9 cellular contexts compared by ENCODE assay signal in genomic region chr6:14664112-14664592, GRCh38.
A peak's percentile ranks its signal among the peaks of the same experiment; 100 is the strongest.
DNase-seq lines count a peak whose midpoint lies in the region; ATAC-seq and TF ChIP-seq lines count a peak whose summit lies in the region.
"Had no signal": no experiment of that assay in that cellular context is flagged by ENCODE, and none has a peak within 500 bp of the region (broad histone marks: within the 10 kb centered on the region; RNA-seq: fewer than 3 reads in every experiment).

No MANE protein-coding gene starts in this region.

- no peak for ATAC-seq in SK-N-SH treated with all-trans-retinoic acid at 6 μM for 48 hours
- peak; percentile 64 for ATAC-seq in HG02678 (IDR thresholded peaks at IDR 0.05; ENCODE audit: unreplicated experiment)
- no peak for ATAC-seq in RWPE2 (ENCODE audit: low read depth)

- no peak for TF ChIP-seq CTCF in SK-N-SH (IDR thresholded peaks at IDR 0.05)
- no peak for TF ChIP-seq CTCF in RWPE2 (IDR thresholded peaks at IDR 0.05; ENCODE audit: poor library complexity, severe bottlenecking)

- H3K27me3 ChIP-seq in SK-N-SH (ENCODE audit: insufficient read depth): no peaks in the 10 kb centered on the region
- H3K27me3 ChIP-seq in RWPE2 (ENCODE audit: insufficient read depth, poor library complexity, severe bottlenecking): no peaks in the 10 kb centered on the region
- H3K27me3 ChIP-seq: sigmoid colon had no signal

- H3F3A ChIP-seq in SK-N-SH (replicated peaks; ENCODE audit: insufficient read depth): no peaks in the 10 kb centered on the region

- H3K4me1 ChIP-seq in SK-N-SH (ENCODE audit: control insufficient read depth in 1 of 2, insufficient read depth in 2 of 2, low read depth in 1 of 2, low read length in 1 of 2): peaks cover 0 to 7% of the 10 kb centered on the region in 2 experiments; a peak in 1 of 4 replicates
- peaks cover 25% of the 10 kb centered on the region for H3K4me1 ChIP-seq in RWPE2 (ENCODE audit: insufficient read depth, poor library complexity, severe bottlenecking)

- H3K9me3 ChIP-seq in SK-N-SH (no peaks in the 10 kb centered on the region), RWPE2 (ENCODE audit: severe bottlenecking) (no peaks in the 10 kb centered on the region)
- H3K9me3 ChIP-seq: sigmoid colon had no signal

- no peak overlapping the region for H3K4me2 ChIP-seq in SK-N-SH

- TF ChIP-seq RAD21 in SK-N-SH (IDR thresholded peaks at IDR 0.05; ENCODE audit: low read length): no peak

- 60% methylated on average over 4 of the region's 6 CpGs for WGBS in SK-N-SH (ENCODE audit: low lambda C conversion rate)

- no peak overlapping the region for H3K9ac ChIP-seq in SK-N-SH

- no peaks in the 10 kb centered on the region for H3K9me2 ChIP-seq in SK-N-SH

- peak; percentile 20 for DNase-seq in SK-N-SH
- DNase-seq in RWPE2 (ENCODE audit: low spot score): no peak
- peak; percentile 17 for DNase-seq in non-pigmented ciliary epithelial cell (ENCODE audit: low read depth)
- no peak for DNase-seq in HuH-7.5 (ENCODE audit: low spot score)
- DNase-seq in CD1c-positive myeloid dendritic cell (ENCODE audit: extremely low spot score): no peak
- no peak for DNase-seq in GOT3 (lab: John Stamatoyannopoulos, UW)
- DNase-seq: sigmoid colon had no signal

- no peaks in the 10 kb centered on the region for H4K20me1 ChIP-seq in SK-N-SH (ENCODE audit: insufficient read depth)

- CTCF ChIA-PET in SK-N-SH (lab: Yijun Ruan, JAX): no interaction called here

- no peak overlapping the region for H3K4me3 ChIP-seq in SK-N-SH (ENCODE audit: low read depth in 2 of 2, low read length in 1 of 2)
- no peak overlapping the region for H3K4me3 ChIP-seq in RWPE2 (ENCODE audit: severe bottlenecking)
- H3K4me3 ChIP-seq: sigmoid colon had no signal

- POLR2A ChIA-PET in SK-N-SH (lab: Yijun Ruan, JAX): no interaction called here

- H3K79me2 ChIP-seq in SK-N-SH (ENCODE audit: insufficient read depth): no peaks in the 10 kb centered on the region

- TF ChIP-seq EP300 in SK-N-SH (IDR thresholded peaks at IDR 0.05; ENCODE audit: borderline replicate concordance in 1 of 2, low read depth in 1 of 2, low read length in 1 of 2): no peak

- no peak overlapping the region for H2AFZ ChIP-seq in SK-N-SH (ENCODE audit: low read depth)

- H3K36me3 ChIP-seq in SK-N-SH (replicated peaks in 1 of 2; ENCODE audit: control insufficient read depth in 1 of 2, insufficient read depth in 2 of 2, low read length in 1 of 2) (no peaks in the 10 kb centered on the region), RWPE2 (ENCODE audit: low read depth) (no peaks in the 10 kb centered on the region)
- H3K36me3 ChIP-seq: sigmoid colon had no signal

- H3K27ac ChIP-seq in SK-N-SH (ENCODE audit: low read depth in 2 of 2, low read length in 1 of 2) (no peak overlapping the region), RWPE2 (ENCODE audit: poor library complexity, severe bottlenecking) (peak overlapping the region; percentile 72)
- H3K27ac ChIP-seq: sigmoid colon had no signal

TF ChIP-seq in SK-N-SH, 30 proteins besides CTCF, POLR2A, EP300 and RAD21 (continues in another document):
- no peak for TF ChIP-seq CHD2 (IDR thresholded peaks at IDR 0.05; ENCODE audit: low read length, partially characterized antibody)
- TF ChIP-seq ELF1 (IDR thresholded peaks at IDR 0.05): no peak
- no peak for TF ChIP-seq RFX5 (IDR thresholded peaks at IDR 0.05; ENCODE audit: low read length)
- TF ChIP-seq RXRA (IDR thresholded peaks at IDR 0.05; ENCODE audit: borderline replicate concordance, low read depth): no peak
- TF ChIP-seq FOSL2 (IDR thresholded peaks at IDR 0.05; ENCODE audit: borderline replicate concordance, low read depth): no peak
- TF ChIP-seq NFIC (IDR thresholded peaks at IDR 0.05; ENCODE audit: borderline replicate concordance): no peak
- no peak for TF ChIP-seq MXI1 (IDR thresholded peaks at IDR 0.05; ENCODE audit: low read depth, low read length)
- TF ChIP-seq JUND (IDR thresholded peaks at IDR 0.05): no peak
- TF ChIP-seq RCOR1 (IDR thresholded peaks at IDR 0.05; ENCODE audit: low read length): no peak
- TF ChIP-seq SIN3A (IDR thresholded peaks at IDR 0.05; ENCODE audit: borderline replicate concordance, low read depth, low read length): no peak
- TF ChIP-seq POLR2AphosphoS5 (IDR thresholded peaks at IDR 0.05; ENCODE audit: low read depth, low read length): no peak
- TF ChIP-seq ZBTB33 (IDR thresholded peaks at IDR 0.05; ENCODE audit: borderline replicate concordance, low read depth): no peak
- no peak for TF ChIP-seq YY1 (IDR thresholded peaks at IDR 0.05; ENCODE audit: low read depth)
- no peak for TF ChIP-seq USF2 (IDR thresholded peaks at IDR 0.05; ENCODE audit: borderline replicate concordance, low read depth, low read length)

TF ChIP-seq in SK-N-SH treated with all-trans-retinoic acid at 6 μM for 48 hours, 23 proteins besides CTCF, POLR2A, EP300 and RAD21:
- TF ChIP-seq, protein P1, sequence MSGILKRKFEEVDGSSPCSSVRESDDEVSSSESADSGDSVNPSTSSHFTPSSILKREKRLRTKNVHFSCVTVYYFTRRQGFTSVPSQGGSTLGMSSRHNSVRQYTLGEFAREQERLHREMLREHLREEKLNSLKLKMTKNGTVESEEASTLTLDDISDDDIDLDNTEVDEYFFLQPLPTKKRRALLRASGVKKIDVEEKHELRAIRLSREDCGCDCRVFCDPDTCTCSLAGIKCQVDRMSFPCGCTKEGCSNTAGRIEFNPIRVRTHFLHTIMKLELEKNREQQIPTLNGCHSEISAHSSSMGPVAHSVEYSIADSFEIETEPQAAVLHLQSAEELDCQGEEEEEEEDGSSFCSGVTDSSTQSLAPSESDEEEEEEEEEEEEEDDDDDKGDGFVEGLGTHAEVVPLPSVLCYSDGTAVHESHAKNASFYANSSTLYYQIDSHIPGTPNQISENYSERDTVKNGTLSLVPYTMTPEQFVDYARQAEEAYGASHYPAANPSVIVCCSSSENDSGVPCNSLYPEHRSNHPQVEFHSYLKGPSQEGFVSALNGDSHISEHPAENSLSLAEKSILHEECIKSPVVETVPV (CRISPR knock-in tag; IDR thresholded peaks at IDR 0.05): no peak
- TF ChIP-seq POU6F1 (CRISPR knock-in tag; IDR thresholded peaks at IDR 0.05; ENCODE audit: borderline replicate concordance, low read depth) (no peak), CSDC2 (CRISPR knock-in tag; IDR thresholded peaks at IDR 0.05) (no peak), ESRRG (CRISPR knock-in tag; IDR thresholded peaks at IDR 0.05) (no peak), ZFP3 (CRISPR knock-in tag; IDR thresholded peaks at IDR 0.05) (no peak), RARB (CRISPR knock-in tag; IDR thresholded peaks at IDR 0.05) (no peak)

Comparison
In these comparisons a context has a peak if more than half of its experiments do, and no peak if none do; other contexts are left out.
1. DNase-seq: peak in SK-N-SH (single experiment) and non-pigmented ciliary epithelial cell (single experiment); none in RWPE2 (single experiment), HuH-7.5 (single experiment), CD1c-positive myeloid dendritic cell (single experiment) and GOT3 (single experiment).